Comparison of ENCODE assay signal across 9 cellular contexts in genomic region chrX:79259073-79259689, GRCh38.
DNase-seq lines count a peak whose midpoint lies in the region; ATAC-seq lines count a peak whose summit lies in the region.
"Had no signal": no experiment of that assay in that cellular context is flagged by ENCODE, and none has a peak within 500 bp of the region (broad histone marks: within the 10 kb centered on the region; RNA-seq: fewer than 3 reads in every experiment).

No MANE protein-coding gene starts in this region.

- no peaks in the 10 kb centered on the region for H3K79me1 ChIP-seq in mesenchymal stem cell (replicated peaks; ENCODE audit: low read length, poor library complexity, severe bottlenecking)

- H3K18ac ChIP-seq in mesenchymal stem cell (ENCODE audit: low read depth in 1 of 2, low read length in 2 of 2) = no peak overlapping the region

- peak overlapping the region; percentile 40 to 68 (median 63) for H3K4me3 Mint-ChIP-seq in T-cell
- H3K4me3 Mint-ChIP-seq in effector memory CD8-positive, alpha-beta T cell = peak overlapping the region; percentile 62 to 78

- no peak overlapping the region for H3K4me3 ChIP-seq in mesenchymal stem cell (ENCODE audit: insufficient read depth in 1 of 2, low read depth in 1 of 2, low read length in 2 of 2)

- no peaks in the 10 kb centered on the region for H3K4me1 ChIP-seq in mesenchymal stem cell (ENCODE audit: control insufficient read depth, insufficient read depth, low read depth, low read length)

- H3K9me3 ChIP-seq in mesenchymal stem cell (ENCODE audit: control insufficient read depth, low read length) = peaks cover 3% of the 10 kb centered on the region

- H3K4me2 ChIP-seq in mesenchymal stem cell (ENCODE audit: low read length, poor library complexity, severe bottlenecking) = no peak overlapping the region

- no peak overlapping the region for H4K8ac ChIP-seq in mesenchymal stem cell (ENCODE audit: low read length)

- H4K91ac ChIP-seq in mesenchymal stem cell (ENCODE audit: low read length) = no peak overlapping the region

- H3K9ac ChIP-seq in mesenchymal stem cell (ENCODE audit: low read length) = no peak overlapping the region

- H3K36me3 Mint-ChIP-seq in T-cell = peaks cover 5% of the 10 kb centered on the region
- no peaks in the 10 kb centered on the region for H3K36me3 Mint-ChIP-seq in effector memory CD8-positive, alpha-beta T cell (ENCODE audit: insufficient read depth)

- H3K9me3 Mint-ChIP-seq in T-cell = no peaks in the 10 kb centered on the region
- H3K9me3 Mint-ChIP-seq in effector memory CD8-positive, alpha-beta T cell = no peaks in the 10 kb centered on the region

- no peak overlapping the region for H3K27ac ChIP-seq in mesenchymal stem cell (ENCODE audit: low read length, poor library complexity, severe bottlenecking)

- H3K36me3 ChIP-seq in mesenchymal stem cell (ENCODE audit: control insufficient read depth in 1 of 2, insufficient read depth in 2 of 2, low read depth in 1 of 2, low read length in 2 of 2) = no peaks in the 10 kb centered on the region

- no peak overlapping the region for H3K4ac ChIP-seq in mesenchymal stem cell (ENCODE audit: low read depth in 1 of 2, low read length in 2 of 2)

- no peak overlapping the region for H2AFZ ChIP-seq in mesenchymal stem cell (ENCODE audit: low read depth, low read length)

- H3K4me1 Mint-ChIP-seq in T-cell = peaks cover 79 to 82% (median 81%) of the 10 kb centered on the region in 3 donors
- H3K4me1 Mint-ChIP-seq in effector memory CD8-positive, alpha-beta T cell (ENCODE audit: low read depth in 2 of 2) = peaks cover 32 to 45% of the 10 kb centered on the region in 2 donors

- CTCF ChIA-PET in T-cell (lab: Charles Lee) = interaction anchor here (0.6 to 1.2 kb wide), 4 partner anchors 113 to 1490 kb away, joined by 3 to 4 read pairs (median 3); no protein-coding TSS in a partner anchor

- no peaks in the 10 kb centered on the region for H3K27me3 Mint-ChIP-seq in T-cell
- H3K27me3 Mint-ChIP-seq in effector memory CD8-positive, alpha-beta T cell = no peaks in the 10 kb centered on the region

- no peaks in the 10 kb centered on the region for H3K27me3 ChIP-seq in mesenchymal stem cell (ENCODE audit: control insufficient read depth in 1 of 2, insufficient read depth in 1 of 2, low read length in 2 of 2)

- H3K23ac ChIP-seq in mesenchymal stem cell (ENCODE audit: low read length in 2 of 2) = no peak overlapping the region

- H2BK12ac ChIP-seq in mesenchymal stem cell (ENCODE audit: low read length in 2 of 2) = no peak overlapping the region

- H2AK5ac ChIP-seq in mesenchymal stem cell (ENCODE audit: low read length, severe bottlenecking) = no peak overlapping the region

- H2BK15ac ChIP-seq in mesenchymal stem cell (ENCODE audit: low read depth, poor library complexity, severe bottlenecking) = no peak overlapping the region

- peak overlapping the region; percentile 90 to 98 for H3K27ac Mint-ChIP-seq in T-cell
- H3K27ac Mint-ChIP-seq in effector memory CD8-positive, alpha-beta T cell = peak overlapping the region; percentile 85 to 98

- ATAC-seq in GM18909 (IDR thresholded peaks at IDR 0.05; ENCODE audit: poor library complexity, unreplicated experiment) = peak; percentile 96
- peak; percentile 85 for ATAC-seq in HG02938 (IDR thresholded peaks at IDR 0.05; ENCODE audit: unreplicated experiment)
- ATAC-seq in T-cell (replicated peaks in 1 of 4) = peak; percentile 88 to 95 (median 90)
- peak; percentile 94 for ATAC-seq in effector memory CD8-positive, alpha-beta T cell (replicated peaks)
- ATAC-seq: Panc1 had no signal

- H2BK5ac ChIP-seq in mesenchymal stem cell (ENCODE audit: low read depth, low read length, poor library complexity, severe bottlenecking) = no peak overlapping the region

- WGBS in mesenchymal stem cell = 92% methylated on average over 1 of the region's 2 CpGs

- POLR2A ChIA-PET in T-cell (lab: Charles Lee) = interaction anchor here (0.6 to 1.3 kb wide), 5 partner anchors 8 to 316 kb away, joined by 3 to 5 read pairs (median 3); partner anchors contain the start of gene ITM2A (in 1 of the 2)

- DNase-seq in T-cell (peak; percentile 7 to 73 (median 41)), NOMO-1 (lab: John Stamatoyannopoulos, UW; ENCODE audit: unreplicated experiment in 2 of 2) (no peak), mesenchymal stem cell (no peak), 8988T (no peak), iPS-NIHi11 (ENCODE audit: low spot score) (no peak)
- DNase-seq in effector memory CD8-positive, alpha-beta T cell = peak; percentile 36 to 51 (median 37)

- H2BK120ac ChIP-seq in mesenchymal stem cell (ENCODE audit: low read depth, low read length) = no peak overlapping the region

- no peak overlapping the region for H3K14ac ChIP-seq in mesenchymal stem cell (ENCODE audit: low read length in 2 of 2)

Comparison
In these comparisons a context has a peak if more than half of its experiments do, and no peak if none do; other contexts are left out.
1. DNase-seq: peak in T-cell (34 of 34) and effector memory CD8-positive, alpha-beta T cell (3 of 3); none in NOMO-1 (0 of 2), mesenchymal stem cell (single experiment), 8988T (single experiment) and iPS-NIHi11 (single experiment).
2. Peak in every context shown above with its lines, with median percentiles within 50 percentile points of each other: ATAC-seq.